ENCODE assay signal across 13 cellular contexts in the genomic region with DNA sequence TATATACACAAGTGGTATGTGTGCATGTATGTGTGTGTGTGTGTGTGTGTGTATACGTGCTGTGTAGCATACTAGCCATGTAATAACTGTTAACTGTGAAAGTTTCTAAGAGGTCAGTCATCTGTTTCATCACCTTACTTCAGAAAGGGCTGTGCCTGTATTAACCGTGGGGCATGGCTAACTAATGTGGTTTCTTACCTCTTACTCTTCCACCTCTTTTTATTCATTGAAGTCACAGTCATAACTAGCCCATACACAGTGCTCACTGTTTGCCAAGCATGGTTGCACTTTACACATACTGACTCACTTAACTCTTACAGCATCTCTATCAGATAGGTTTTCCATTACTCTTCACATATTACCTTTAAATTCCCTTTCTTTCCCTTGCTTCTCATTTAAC. TPM values are rescaled to one million over a fixed set of nuclear protein-coding genes. Genes with fewer than 3 reads are reported as not detected.
DNase-seq lines count a peak whose midpoint lies in the region; ATAC-seq, FAIRE-seq and TF ChIP-seq lines count a peak whose summit lies in the region.
"Had no signal": no experiment of that assay in that cellular context is flagged by ENCODE, and none has a peak within 500 bp of the region (broad histone marks: within the 10 kb centered on the region; RNA-seq: fewer than 3 reads in every experiment).

No MANE protein-coding gene starts in this region.

- H3K27ac ChIP-seq in epithelial cell of prostate, result peak overlapping the region; percentile 98

- no peaks in the 10 kb centered on the region for H3K4me1 Mint-ChIP-seq in HFFc6 (ENCODE audit: low read depth)
- H3K4me1 Mint-ChIP-seq: CD8-positive, alpha-beta memory T cell; neural crest cell; T-helper 17 cell had no signal

- TF ChIP-seq CTCF in HFFc6 (IDR thresholded peaks at IDR 0.05), result no peak

- H3K9me3 Mint-ChIP-seq in HFFc6, result peaks cover 10% of the 10 kb centered on the region
- H3K9me3 Mint-ChIP-seq: neural crest cell had no signal

- no peak overlapping the region for H3K4me3 Mint-ChIP-seq in HFFc6
- H3K4me3 Mint-ChIP-seq: CD8-positive, alpha-beta memory T cell; neural crest cell; T-helper 17 cell had no signal

- DNase-seq in epithelial cell of prostate (ENCODE audit: low read depth, low spot score) (peak; percentile 96), NCI-H1436 treated with DMSO at 0.1 percent for 48 hours (lab: John Stamatoyannopoulos, UW) (no peak), frontal cortex (ENCODE audit: low spot score in 2 of 2) (no peak), cerebellum (ENCODE audit: low spot score) (no peak), HFFc6 (no peak)
- DNase-seq: CD8-positive, alpha-beta memory T cell; stimulated activated CD4-positive, alpha-beta T cell treated with anti-CD3 and anti-CD28 coated beads, Interleukin-12 subunit alpha, Interleukin-12 subunit beta, amount 100 ng/mL, for 4 hours; T-helper 17 cell had no signal

- FAIRE-seq in frontal cortex (lab: Jason Lieb, UNC), result no peak

- no peaks in the 10 kb centered on the region for H3K36me3 Mint-ChIP-seq in HFFc6 (ENCODE audit: low read depth)
- H3K36me3 Mint-ChIP-seq: CD8-positive, alpha-beta memory T cell had no signal

- ATAC-seq in GM18858 (IDR thresholded peaks at IDR 0.05; ENCODE audit: unreplicated experiment) (peak; percentile 87), GM21619 (IDR thresholded peaks at IDR 0.05; ENCODE audit: unreplicated experiment) (peak; percentile 90), HG03175 (IDR thresholded peaks at IDR 0.05; ENCODE audit: unreplicated experiment) (peak; percentile 76)
- ATAC-seq: T-helper 17 cell had no signal

- H3K27me3 Mint-ChIP-seq in HFFc6 (ENCODE audit: insufficient read depth), result no peaks in the 10 kb centered on the region; the same call in 1 of the 2 replicates

- H3K27ac Mint-ChIP-seq in HFFc6, result no peak overlapping the region
- H3K27ac Mint-ChIP-seq: CD8-positive, alpha-beta memory T cell; T-helper 17 cell had no signal

RNA-seq across cellular contexts. Expression of gene LRAT, which starts 23.7 kb away (rescaled TPM):
- total RNA-seq in frontal cortex (0.41 TPM), cerebellum (1.6 TPM)
- total RNA-seq in HFFc6 (2021; fragmentation: NEBNext Ultra II Directional; extraction: Animal tissue kit (Norgen Biotek cat#: 25700)), result not detected
- total RNA-seq: CD8-positive, alpha-beta memory T cell; M059J; T-helper 17 cell had no signal
